8 cellular contexts compared by ENCODE assay signal in the genomic region with DNA sequence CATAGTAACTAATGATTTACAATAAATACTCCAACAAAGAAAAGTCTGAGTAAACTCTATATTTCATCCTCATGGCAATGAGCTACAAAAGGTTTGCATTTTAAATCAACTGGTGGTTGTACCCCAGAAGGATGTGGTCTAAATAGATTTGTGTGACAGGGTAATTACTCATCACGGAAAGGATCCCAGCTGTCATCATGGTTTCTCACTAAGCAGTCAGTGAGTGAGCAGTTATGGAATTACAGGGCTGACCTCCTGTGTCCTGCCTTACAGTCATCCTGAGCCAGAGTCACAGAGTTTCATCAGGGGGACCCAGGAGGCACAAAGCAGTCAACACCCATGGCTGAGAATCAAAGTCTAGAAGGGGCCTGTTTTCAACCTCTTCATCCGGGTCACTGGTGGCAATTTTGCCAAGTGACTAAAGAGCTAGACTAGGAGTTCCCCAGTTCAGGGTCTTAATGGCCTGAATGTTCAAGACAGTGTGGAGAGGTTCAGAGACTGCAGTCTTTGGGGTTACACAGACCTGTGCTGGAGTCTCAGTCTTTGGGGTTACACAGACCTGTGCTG.
DNase-seq lines count a peak whose midpoint lies in the region; ATAC-seq and TF ChIP-seq lines count a peak whose summit lies in the region.

No MANE protein-coding gene starts in this region.

- peak overlapping the region; percentile 32 for H3K27ac Mint-ChIP-seq in central memory CD8-positive, alpha-beta T cell (ENCODE audit: low read depth)

- no peaks in the 10 kb centered on the region for H3K36me3 ChIP-seq in hepatocyte (replicated peaks; ENCODE audit: insufficient read depth, low read depth)

- H3K27me3 ChIP-seq in hepatocyte, result no peaks in the 10 kb centered on the region

- H3K4me3 ChIP-seq in HFF-Myc (replicated peaks; ENCODE audit: low read depth, low read length) (no peak overlapping the region), hepatocyte (no peak overlapping the region)

- no peaks in the 10 kb centered on the region for H3K79me2 ChIP-seq in hepatocyte

- TF ChIP-seq CTCF in HFF-Myc (IDR thresholded peaks at IDR 0.05; ENCODE audit: low read depth, low read length, missing control alignments), result no peak
- TF ChIP-seq CTCF in hepatocyte (IDR thresholded peaks at IDR 0.05; ENCODE audit: poor library complexity), result no peak

- H4K20me1 ChIP-seq in hepatocyte (ENCODE audit: insufficient read depth, poor library complexity, severe bottlenecking), result no peaks in the 10 kb centered on the region

- DNase-seq in HFF-Myc (ENCODE audit: extremely low read depth, low read depth) (peak; percentile 70), NCI-H82 treated with DMSO at 0.1 percent for 48 hours (lab: John Stamatoyannopoulos, UW; ENCODE audit: unreplicated experiment) (peak; percentile 79), HuH-7 (ENCODE audit: low spot score) (no peak), hepatocyte (ENCODE audit: low spot score) (no peak), NCI-H1930 (lab: John Stamatoyannopoulos, UW) (no peak)
- no peak for DNase-seq in central memory CD8-positive, alpha-beta T cell (ENCODE audit: low spot score in 2 of 2)
- DNase-seq in stimulated activated CD8-positive, alpha-beta memory T cell treated with anti-CD3 and anti-CD28 coated beads, Interleukin-12 subunit alpha, Interleukin-12 subunit beta, amount 100 ng/mL, for 24 hours (ENCODE audit: extremely low read depth), result peak; percentile 28

- WGBS in hepatocyte (ENCODE audit: low lambda C conversion rate, missing lambda C conversion rate), result 75% methylated on average over 2 of the region's 2 CpGs

- H3K9me3 ChIP-seq in hepatocyte (ENCODE audit: low read depth), result no peaks in the 10 kb centered on the region

- no peaks in the 10 kb centered on the region for H3K9me2 ChIP-seq in hepatocyte (replicated peaks; ENCODE audit: insufficient read depth)

- H3K4me3 Mint-ChIP-seq in central memory CD8-positive, alpha-beta T cell, result no peak overlapping the region

- H2AFZ ChIP-seq in hepatocyte, result no peak overlapping the region

- peaks cover 32% of the 10 kb centered on the region for H3K4me1 Mint-ChIP-seq in central memory CD8-positive, alpha-beta T cell

- H3K4me2 ChIP-seq in hepatocyte, result no peak overlapping the region

- H3K27me3 Mint-ChIP-seq in central memory CD8-positive, alpha-beta T cell, result no peaks in the 10 kb centered on the region

- ATAC-seq in GM18511 (IDR thresholded peaks at IDR 0.05; ENCODE audit: unreplicated experiment), result peak; percentile 90
- ATAC-seq in central memory CD8-positive, alpha-beta T cell (replicated peaks; ENCODE audit: extremely low read depth, poor library complexity, severe bottlenecking), result peak; percentile 84

- peaks cover 16% of the 10 kb centered on the region for H3K9me3 Mint-ChIP-seq in central memory CD8-positive, alpha-beta T cell

- H3K27ac ChIP-seq in hepatocyte, result no peak overlapping the region

- peaks cover 5% of the 10 kb centered on the region for H3K36me3 Mint-ChIP-seq in central memory CD8-positive, alpha-beta T cell (ENCODE audit: insufficient read depth)

- H3K4me1 ChIP-seq in hepatocyte (ENCODE audit: insufficient read depth), result no peaks in the 10 kb centered on the region

Comparison
In these comparisons a context has a peak if more than half of its experiments do, and no peak if none do; other contexts are left out.
1. DNase-seq: peak in HFF-Myc (single experiment), NCI-H82 treated with DMSO at 0.1 percent for 48 hours (single experiment) and stimulated activated CD8-positive, alpha-beta memory T cell treated with anti-CD3 and anti-CD28 coated beads, Interleukin-12 subunit alpha, Interleukin-12 subunit beta, amount 100 ng/mL, for 24 hours (single experiment); none in central memory CD8-positive, alpha-beta T cell (0 of 2), HuH-7 (single experiment), hepatocyte (single experiment) and NCI-H1930 (0 of 2).